ENCODE assay signal across 8 cellular contexts in genomic region chr3:49120096-49120437, GRCh38.
A peak's percentile ranks its signal among the peaks of the same experiment; 100 is the strongest.
DNase-seq lines count a peak whose midpoint lies in the region; ATAC-seq and TF ChIP-seq lines count a peak whose summit lies in the region.

No MANE protein-coding gene starts in this region.

- peak overlapping the region; percentile 95 for H3K27ac ChIP-seq in duodenal mucosa (ENCODE audit: low read depth, low read length)
- H3K27ac ChIP-seq in muscle layer of colon (ENCODE audit: low read depth, low read length), result peak overlapping the region; percentile 95

- no peak for TF ChIP-seq POLR2A in NB4 (IDR thresholded peaks at IDR 0.05; ENCODE audit: extremely low read depth, insufficient read length)

- no peaks in the 10 kb centered on the region for H3K27me3 ChIP-seq in duodenal mucosa (ENCODE audit: control insufficient read depth in 1 of 2, insufficient read depth in 2 of 2, low read length in 2 of 2)
- H3K27me3 ChIP-seq in muscle layer of colon (ENCODE audit: control insufficient read depth in 1 of 2, insufficient read depth in 2 of 2, low read length in 2 of 2), result no peaks in the 10 kb centered on the region

- peaks cover 44 to 56% of the 10 kb centered on the region in 2 donors for H3K36me3 ChIP-seq in duodenal mucosa (ENCODE audit: control insufficient read depth in 1 of 2, insufficient read depth in 2 of 2, low read length in 2 of 2)
- peaks cover 80% of the 10 kb centered on the region for H3K36me3 ChIP-seq in muscle layer of colon (ENCODE audit: insufficient read depth, low read length)

- H3K4me3 ChIP-seq in NB4 (ENCODE audit: low read depth, low read length) (peak overlapping the region; percentile 93), duodenal mucosa (ENCODE audit: low read depth in 1 of 2, low read length in 2 of 2) (peak overlapping the region; percentile 92 to 96), muscle layer of colon (ENCODE audit: low read depth in 1 of 2, low read length in 2 of 2) (peak overlapping the region; percentile 79 to 91)

- ATAC-seq in GM18511 (IDR thresholded peaks at IDR 0.05; ENCODE audit: unreplicated experiment), result peak; percentile 15
- no peak for ATAC-seq in GM18909 (IDR thresholded peaks at IDR 0.05; ENCODE audit: poor library complexity, unreplicated experiment)
- ATAC-seq in HG03139 (IDR thresholded peaks at IDR 0.05; ENCODE audit: unreplicated experiment), result no peak

- H3K9me3 ChIP-seq in duodenal mucosa (ENCODE audit: control insufficient read depth in 1 of 2, low read length in 2 of 2) (no peaks in the 10 kb centered on the region), muscle layer of colon (ENCODE audit: low read length) (no peaks in the 10 kb centered on the region)

- peaks cover 13 to 15% of the 10 kb centered on the region in 2 donors for H3K4me1 ChIP-seq in duodenal mucosa (ENCODE audit: control insufficient read depth in 1 of 2, insufficient read depth in 2 of 2, low read length in 2 of 2)
- H3K4me1 ChIP-seq in muscle layer of colon (ENCODE audit: insufficient read depth, low read length), result peaks cover 18% of the 10 kb centered on the region

- no peak for TF ChIP-seq CTCF in NB4 (IDR thresholded peaks at IDR 0.05; ENCODE audit: low read depth, low read length)

- peak; percentile 21 for DNase-seq in NB4 (ENCODE audit: low read depth)
- DNase-seq in activated CD8-positive, alpha-beta memory T cell treated with anti-CD3 and anti-CD28 coated beads, Interleukin-2, amount 50 U/mL, for 4 hours, result no peak
- no peak for DNase-seq in SKM-1 (lab: John Stamatoyannopoulos, UW; ENCODE audit: unreplicated experiment)

- H3K9ac ChIP-seq in duodenal mucosa (ENCODE audit: low read depth in 1 of 2, low read length in 2 of 2), result peak overlapping the region; percentile 90 to 96
- H3K9ac ChIP-seq in muscle layer of colon (ENCODE audit: low read length), result peak overlapping the region; percentile 97
